ENCODE assay signal across 8 cellular contexts in genomic region chr13:99614465-99614885, GRCh38. TPM values are rescaled to one million over a fixed set of nuclear protein-coding genes. Genes with fewer than 3 reads are reported as not detected.
A peak's percentile ranks its signal among the peaks of the same experiment; 100 is the strongest.
DNase-seq lines count a peak whose midpoint lies in the region; ATAC-seq and TF ChIP-seq lines count a peak whose summit lies in the region.

No MANE protein-coding gene starts in this region.

- H3K4me3 ChIP-seq in OCI-LY7 (ENCODE audit: low read depth, low read length, poor library complexity, severe bottlenecking) (no peak overlapping the region), choroid plexus epithelial cell (ENCODE audit: low read depth, low read length) (no peak overlapping the region)

- H3K27ac ChIP-seq in OCI-LY7 (ENCODE audit: low read depth, low read length, poor library complexity, severe bottlenecking) = no peak overlapping the region

- H3K79me2 ChIP-seq in OCI-LY7 (ENCODE audit: insufficient read depth, low read depth, low read length) = no peaks in the 10 kb centered on the region

- peak; percentile 54 for TF ChIP-seq CTCF in OCI-LY7 (conservative IDR thresholded peaks at IDR 0.05; ENCODE audit: low read length)
- TF ChIP-seq CTCF in choroid plexus epithelial cell (conservative IDR thresholded peaks at IDR 0.05; ENCODE audit: low read depth, low read length) = peak; percentile 53

- H4K20me1 ChIP-seq in OCI-LY7 (ENCODE audit: insufficient read depth, low read length) = no peaks in the 10 kb centered on the region

- intact Hi-C loops in OCI-LY7 (cut with micrococcal nuclease; ENCODE audit: unreplicated experiment) = no loop called here

- H3K27ac Mint-ChIP-seq in stimulated activated memory B cell treated with anti-CD40 and anti-IgM and Interleukin-4, amounts not matched to agents 10 μg/mL and 1 μg/mL and 100 μg/mL, for 72 hours = peak overlapping the region; percentile 4
- no peak overlapping the region for H3K27ac Mint-ChIP-seq in activated T-cell treated with anti-CD3 and anti-CD28 coated beads, Interleukin-2, amount 50 U/mL, for 24 hours

- H3K36me3 Mint-ChIP-seq in stimulated activated memory B cell treated with anti-CD40 and anti-IgM and Interleukin-4, amounts not matched to agents 10 μg/mL and 1 μg/mL and 100 μg/mL, for 72 hours = no peaks in the 10 kb centered on the region
- no peaks in the 10 kb centered on the region for H3K36me3 Mint-ChIP-seq in activated T-cell treated with anti-CD3 and anti-CD28 coated beads, Interleukin-2, amount 50 U/mL, for 24 hours (ENCODE audit: low read depth)

- peaks cover 11% of the 10 kb centered on the region for H3K4me1 ChIP-seq in OCI-LY7 (ENCODE audit: insufficient read depth, low read length, poor library complexity, severe bottlenecking)

- POLR2A ChIA-PET in OCI-LY7 (lab: Charles Lee) = no interaction called here

- H2AFZ ChIP-seq in OCI-LY7 (ENCODE audit: low read length) = no peak overlapping the region

- H3K27me3 Mint-ChIP-seq in stimulated activated memory B cell treated with anti-CD40 and anti-IgM and Interleukin-4, amounts not matched to agents 10 μg/mL and 1 μg/mL and 100 μg/mL, for 72 hours = no peaks in the 10 kb centered on the region
- H3K27me3 Mint-ChIP-seq in activated T-cell treated with anti-CD3 and anti-CD28 coated beads, Interleukin-2, amount 50 U/mL, for 24 hours = no peaks in the 10 kb centered on the region

- H3K4me2 ChIP-seq in OCI-LY7 (ENCODE audit: low read length) = no peak overlapping the region

- peaks cover 54% of the 10 kb centered on the region for H3K4me1 Mint-ChIP-seq in stimulated activated memory B cell treated with anti-CD40 and anti-IgM and Interleukin-4, amounts not matched to agents 10 μg/mL and 1 μg/mL and 100 μg/mL, for 72 hours
- H3K4me1 Mint-ChIP-seq in activated T-cell treated with anti-CD3 and anti-CD28 coated beads, Interleukin-2, amount 50 U/mL, for 24 hours (ENCODE audit: low read depth) = peaks cover 39% of the 10 kb centered on the region

- CTCF ChIA-PET in OCI-LY7 (lab: Charles Lee; ENCODE audit: unreplicated experiment) = no interaction called here

- no peaks in the 10 kb centered on the region for H3K9me2 ChIP-seq in OCI-LY7 (ENCODE audit: insufficient read depth, low read length)

- no peaks in the 10 kb centered on the region for H3K36me3 ChIP-seq in OCI-LY7 (ENCODE audit: insufficient read depth, low read length)

- DNase-seq in stimulated activated CD4-positive, alpha-beta T cell treated with anti-CD3 and anti-CD28 coated beads, Interleukin-15, amount 100 ng/mL, for 24 hours = peak; percentile 8
- DNase-seq in stimulated activated CD4-positive, alpha-beta T cell treated with anti-CD3 and anti-CD28 coated beads, Interleukin-1b, Interleukin-23, amount 100 ng/mL, for 48 hours = no peak
- DNase-seq in OCI-LY7 (ENCODE audit: low spot score) (peak; percentile 48), choroid plexus epithelial cell (ENCODE audit: low read depth) (peak; percentile 58), NCI-H1092 (lab: John Stamatoyannopoulos, UW) (no peak)
- no peak for DNase-seq in activated T-cell treated with anti-CD3 and anti-CD28 coated beads, Interleukin-2, amount 50 U/mL, for 24 hours

- no peaks in the 10 kb centered on the region for H3K9me3 Mint-ChIP-seq in stimulated activated memory B cell treated with anti-CD40 and anti-IgM and Interleukin-4, amounts not matched to agents 10 μg/mL and 1 μg/mL and 100 μg/mL, for 72 hours
- H3K9me3 Mint-ChIP-seq in activated T-cell treated with anti-CD3 and anti-CD28 coated beads, Interleukin-2, amount 50 U/mL, for 24 hours = no peaks in the 10 kb centered on the region

- ATAC-seq in HG02678 (IDR thresholded peaks at IDR 0.05; ENCODE audit: unreplicated experiment) = peak; percentile 93
- peak; percentile 83 for ATAC-seq in stimulated activated memory B cell treated with anti-CD40 and anti-IgM and Interleukin-4, amounts not matched to agents 10 μg/mL and 1 μg/mL and 100 μg/mL, for 72 hours

- BruUV-seq in OCI-LY7 (replicated peaks; lab: Mats Ljungman, UMichigan) = no TSS peak

- H3K9me3 ChIP-seq in OCI-LY7 (ENCODE audit: low read length) = no peaks in the 10 kb centered on the region

- H3K4me3 Mint-ChIP-seq in stimulated activated memory B cell treated with anti-CD40 and anti-IgM and Interleukin-4, amounts not matched to agents 10 μg/mL and 1 μg/mL and 100 μg/mL, for 72 hours = no peak overlapping the region
- H3K4me3 Mint-ChIP-seq in activated T-cell treated with anti-CD3 and anti-CD28 coated beads, Interleukin-2, amount 50 U/mL, for 24 hours = no peak overlapping the region

RNA-seq across cellular contexts. Expression of gene CLYBL, which starts 8.0 kb away (rescaled TPM):
- 2.8 and 4.1 TPM in 2 replicates for total RNA-seq in OCI-LY7 (2014; rRNA removed; shearing (Covaris generic))
- 6.5 and 7.2 TPM in 2 replicates for total RNA-seq in OCI-LY7 (2022)

Comparison
In these comparisons a context has a peak if more than half of its experiments do, and no peak if none do; other contexts are left out.
1. DNase-seq: peak in stimulated activated CD4-positive, alpha-beta T cell treated with anti-CD3 and anti-CD28 coated beads, Interleukin-15, amount 100 ng/mL, for 24 hours (single experiment), OCI-LY7 (single experiment) and choroid plexus epithelial cell (single experiment); none in stimulated activated CD4-positive, alpha-beta T cell treated with anti-CD3 and anti-CD28 coated beads, Interleukin-1b, Interleukin-23, amount 100 ng/mL, for 48 hours (single experiment), NCI-H1092 (single experiment) and activated T-cell treated with anti-CD3 and anti-CD28 coated beads, Interleukin-2, amount 50 U/mL, for 24 hours (single experiment).